ENCODE assay signal across 17 cellular contexts in the genomic region with DNA sequence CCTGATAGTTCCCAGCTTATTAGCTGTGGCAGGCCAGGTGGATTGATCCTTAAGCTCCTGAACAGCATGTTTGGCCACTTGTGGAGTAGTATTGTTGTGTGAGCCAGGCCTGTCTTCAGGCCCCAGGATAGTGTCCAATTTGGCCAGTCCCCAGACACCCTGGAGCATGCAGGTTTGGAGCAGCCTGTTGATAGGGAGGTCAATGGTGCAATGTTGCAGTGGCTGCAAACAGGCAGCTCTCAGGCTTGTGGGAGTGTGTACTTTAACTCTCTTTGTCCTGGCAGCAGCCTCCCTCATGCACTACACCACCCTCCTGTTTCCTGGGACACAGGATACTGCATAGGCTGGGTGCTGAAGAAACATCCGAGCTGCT. TPM values are rescaled to one million over a fixed set of nuclear protein-coding genes. Genes with fewer than 3 reads are reported as not detected.
DNase-seq lines count a peak whose midpoint lies in the region; ATAC-seq and TF ChIP-seq lines count a peak whose summit lies in the region.
"Had no signal": no experiment of that assay in that cellular context is flagged by ENCODE, and none has a peak within 500 bp of the region (broad histone marks: within the 10 kb centered on the region; RNA-seq: fewer than 3 reads in every experiment).

No MANE protein-coding gene starts in this region.

- H3K23ac ChIP-seq in H9 (ENCODE audit: insufficient read length, low read depth, low read length) (no peak overlapping the region), neuronal stem cell (ENCODE audit: low read depth, low read length, poor library complexity) (no peak overlapping the region)

- H4K91ac ChIP-seq in H9 (ENCODE audit: insufficient read length, low read depth, low read length) (no peak overlapping the region), neuronal stem cell (ENCODE audit: low read depth, low read length, poor library complexity) (peak overlapping the region; percentile 17)

- TF ChIP-seq POLR2A in breast epithelium (IDR thresholded peaks at IDR 0.05), result no peak

- H2AFZ ChIP-seq in H9 (ENCODE audit: low read length), result no peak overlapping the region
- peak overlapping the region; percentile 47 for H2AFZ ChIP-seq in neuronal stem cell (ENCODE audit: low read length)

- no peaks in the 10 kb centered on the region for H3K4me1 ChIP-seq in H9 (ENCODE audit: insufficient read depth, low read length)
- H3K4me1 ChIP-seq in cardiac muscle cell (ENCODE audit: low read depth), result peaks cover 8% of the 10 kb centered on the region
- no peaks in the 10 kb centered on the region for H3K4me1 ChIP-seq in neuronal stem cell (ENCODE audit: control insufficient read depth in 2 of 2, insufficient read depth in 1 of 2, low read depth in 1 of 2, low read length in 2 of 2)
- H3K4me1 ChIP-seq in breast epithelium, result no peaks in the 10 kb centered on the region
- H3K4me1 ChIP-seq: BLaER1 treated with 17β-estradiol and CSF1 and Interleukin-3, amounts not matched to agents 10 nM and 100 nM; HAP-1 had no signal

- H3K4me3 ChIP-seq in cardiac muscle cell (no peak overlapping the region), neuronal stem cell (ENCODE audit: low read length in 2 of 2) (no peak overlapping the region), breast epithelium (no peak overlapping the region)
- H3K4me3 ChIP-seq: BLaER1 treated with 17β-estradiol and CSF1 and Interleukin-3, amounts not matched to agents 10 nM and 100 nM; HAP-1 had no signal

- no peaks in the 10 kb centered on the region for H3K27me3 ChIP-seq in H9 (ENCODE audit: insufficient read depth, low read length)
- no peaks in the 10 kb centered on the region for H3K27me3 ChIP-seq in cardiac muscle cell
- H3K27me3 ChIP-seq in neuronal stem cell (ENCODE audit: control insufficient read depth in 3 of 3, insufficient read depth in 3 of 3, low read depth in 1 of 3, low read length in 3 of 3), result no peaks in the 10 kb centered on the region
- no peaks in the 10 kb centered on the region for H3K27me3 ChIP-seq in breast epithelium
- H3K27me3 ChIP-seq: BLaER1 treated with 17β-estradiol and CSF1 and Interleukin-3, amounts not matched to agents 10 nM and 100 nM had no signal

- H3K14ac ChIP-seq in H9 (ENCODE audit: insufficient read depth, low read length) (peak overlapping the region; percentile 50; the same call in 1 of the 2 replicates), neuronal stem cell (ENCODE audit: low read length) (no peak overlapping the region)

- no CpG with 5 or more reads among the region's 1 CpG for WGBS in H9 (ENCODE audit: extremely low coverage, insufficient read length, low lambda C conversion rate)
- no CpG with 5 or more reads among the region's 1 CpG for whole genome bisulfite sequencing in neuronal stem cell (ENCODE audit: extremely low coverage in 2 of 2, insufficient read length in 2 of 2, insufficient replicate concordance in 1 of 2), 2 donors

- TF ChIP-seq CTCF in H9 (conservative IDR thresholded peaks at IDR 0.05), result no peak
- no peak for TF ChIP-seq CTCF in cardiac muscle cell (IDR thresholded peaks at IDR 0.05; ENCODE audit: low read depth, low read length)
- TF ChIP-seq CTCF in breast epithelium (IDR thresholded peaks at IDR 0.05), result no peak

- no peak overlapping the region for H3K27ac ChIP-seq in H9 (ENCODE audit: insufficient read length, low read depth, low read length)
- H3K27ac ChIP-seq in cardiac muscle cell, result peak overlapping the region; percentile 30
- no peak overlapping the region for H3K27ac ChIP-seq in neuronal stem cell (replicated peaks; ENCODE audit: low read length)
- no peak overlapping the region for H3K27ac ChIP-seq in breast epithelium
- H3K27ac ChIP-seq: BLaER1 treated with 17β-estradiol and CSF1 and Interleukin-3, amounts not matched to agents 10 nM and 100 nM had no signal

- H3K36me3 ChIP-seq in cardiac muscle cell, result peaks cover 41% of the 10 kb centered on the region
- H3K36me3 ChIP-seq in neuronal stem cell (replicated peaks in 1 of 2; ENCODE audit: control insufficient read depth in 2 of 2, insufficient read depth in 2 of 2, low read length in 2 of 2), result no peaks in the 10 kb centered on the region
- H3K36me3 ChIP-seq in breast epithelium, result no peaks in the 10 kb centered on the region
- H3K36me3 ChIP-seq: BLaER1 treated with 17β-estradiol and CSF1 and Interleukin-3, amounts not matched to agents 10 nM and 100 nM; HAP-1 had no signal

- H3K9me3 ChIP-seq in H9 (ENCODE audit: control insufficient read depth, low read depth, low read length) (no peaks in the 10 kb centered on the region), cardiac muscle cell (ENCODE audit: low read depth) (no peaks in the 10 kb centered on the region), neuronal stem cell (replicated peaks in 1 of 2; ENCODE audit: control insufficient read depth in 2 of 2, insufficient read depth in 1 of 2, low read depth in 1 of 2, low read length in 2 of 2) (no peaks in the 10 kb centered on the region), breast epithelium (no peaks in the 10 kb centered on the region)
- H3K9me3 ChIP-seq: BLaER1 treated with 17β-estradiol and CSF1 and Interleukin-3, amounts not matched to agents 10 nM and 100 nM; HAP-1 had no signal

- no peaks in the 10 kb centered on the region for H3K79me2 ChIP-seq in H9 (ENCODE audit: insufficient read depth, low read length)

- H3K4ac ChIP-seq in H9 (ENCODE audit: low read depth, low read length) (no peak overlapping the region), neuronal stem cell (ENCODE audit: low read length) (no peak overlapping the region)

- H2AK5ac ChIP-seq in H9 (ENCODE audit: insufficient read length, low read length) (no peak overlapping the region), neuronal stem cell (ENCODE audit: low read depth, low read length) (no peak overlapping the region)

- ATAC-seq in left ventricle myocardium superior (peak; percentile 91), HG02798 (IDR thresholded peaks at IDR 0.05; ENCODE audit: poor library complexity, unreplicated experiment) (no peak)

- H3K79me1 ChIP-seq in H9 (ENCODE audit: insufficient read depth, low read depth, low read length, poor library complexity, severe bottlenecking), result no peaks in the 10 kb centered on the region
- H3K79me1 ChIP-seq in neuronal stem cell (ENCODE audit: low read depth, low read length), result no peaks in the 10 kb centered on the region

- intact Hi-C loops in left ventricle myocardium superior (cut with micrococcal nuclease) (no loop called here), breast epithelium (cut with DNase I; ENCODE audit: low total_unique reads) (no loop called here)

- H2BK20ac ChIP-seq in H9 (ENCODE audit: low read depth, low read length, poor library complexity, severe bottlenecking), result no peak overlapping the region

- H2BK5ac ChIP-seq in H9 (ENCODE audit: insufficient read length, low read length) (no peak overlapping the region), neuronal stem cell (ENCODE audit: low read length) (no peak overlapping the region)

- no peaks in the 10 kb centered on the region for H3K27me3 Mint-ChIP-seq in H9 (ENCODE audit: low read depth)
- H3K27me3 Mint-ChIP-seq: CD4-positive, CD25-positive, alpha-beta regulatory T cell had no signal

- no peaks in the 10 kb centered on the region for H3K36me3 Mint-ChIP-seq in H9 (ENCODE audit: insufficient read depth in 1 of 3, low read depth in 3 of 3)
- H3K36me3 Mint-ChIP-seq: CD4-positive, CD25-positive, alpha-beta regulatory T cell had no signal

- no peak overlapping the region for H4K8ac ChIP-seq in H9 (replicated peaks; ENCODE audit: insufficient read length, low read depth, low read length)
- no peak overlapping the region for H4K8ac ChIP-seq in neuronal stem cell (ENCODE audit: low read depth, low read length)

- H3K27ac Mint-ChIP-seq in H9, result no peak overlapping the region; a peak in 1 of 7 replicates
- H3K27ac Mint-ChIP-seq: CD4-positive, CD25-positive, alpha-beta regulatory T cell had no signal

- DNase-seq in H9, result no peak
- DNase-seq in cardiac muscle cell (ENCODE audit: low read depth in 1 of 2, low spot score in 1 of 2), result no peak
- DNase-seq in left ventricle myocardium superior, result peak; percentile 44
- no peak for DNase-seq in neuronal stem cell (ENCODE audit: low spot score)
- DNase-seq in activated T-cell treated with anti-CD3 and anti-CD28 coated beads for 4 hours, result no peak
- DNase-seq in breast epithelium (ENCODE audit: low spot score in 2 of 2), result no peak
- DNase-seq: ACHN; Calu3; CD4-positive, CD25-positive, alpha-beta regulatory T cell; DMS 273 treated with DMSO at 0.1 percent for 48 hours; GOT3 had no signal

- H4K5ac ChIP-seq in H9 (ENCODE audit: insufficient read length, low read depth, low read length), result no peak overlapping the region

- H3K9ac ChIP-seq in H9 (ENCODE audit: extremely low read depth, insufficient read length, low read length) (no peak overlapping the region), neuronal stem cell (ENCODE audit: low read depth, low read length, poor library complexity) (no peak overlapping the region)
- H3K9ac ChIP-seq: BLaER1 treated with 17β-estradiol and CSF1 and Interleukin-3, amounts not matched to agents 10 nM and 100 nM had no signal

- H2BK12ac ChIP-seq in H9 (ENCODE audit: insufficient read length, low read depth, low read length) (no peak overlapping the region), neuronal stem cell (ENCODE audit: low read length) (no peak overlapping the region)

- no peaks in the 10 kb centered on the region for H3K4me1 Mint-ChIP-seq in H9
- H3K4me1 Mint-ChIP-seq: CD4-positive, CD25-positive, alpha-beta regulatory T cell had no signal

- no peak overlapping the region for H3K4me2 ChIP-seq in H9 (ENCODE audit: insufficient read depth, insufficient read length, low read length)
- no peak overlapping the region for H3K4me2 ChIP-seq in neuronal stem cell (ENCODE audit: insufficient read depth, low read length, poor library complexity, severe bottlenecking)
- H3K4me2 ChIP-seq: BLaER1 treated with 17β-estradiol and CSF1 and Interleukin-3, amounts not matched to agents 10 nM and 100 nM had no signal

- H4K20me1 ChIP-seq in H9 (ENCODE audit: control insufficient read depth, insufficient read depth, insufficient read length), result no peaks in the 10 kb centered on the region
- H4K20me1 ChIP-seq: BLaER1 treated with 17β-estradiol and CSF1 and Interleukin-3, amounts not matched to agents 10 nM and 100 nM had no signal

- H3K56ac ChIP-seq in H9 (ENCODE audit: insufficient read length, low read depth, low read length), result no peak overlapping the region

- H2BK15ac ChIP-seq in H9 (ENCODE audit: low read depth, low read length), result no peak overlapping the region
- H2BK15ac ChIP-seq in neuronal stem cell (ENCODE audit: low read length), result no peak overlapping the region

- H3K4me3 Mint-ChIP-seq in H9, result no peak overlapping the region
- H3K4me3 Mint-ChIP-seq: CD4-positive, CD25-positive, alpha-beta regulatory T cell had no signal

- H3T11ph ChIP-seq in H9 (ENCODE audit: low read length), result no peak overlapping the region

- H2BK120ac ChIP-seq in H9 (ENCODE audit: low read depth, low read length, poor library complexity, severe bottlenecking) (no peak overlapping the region), neuronal stem cell (ENCODE audit: low read depth, low read length) (no peak overlapping the region)

- H3K23me2 ChIP-seq in H9 (ENCODE audit: insufficient read length, low read depth, low read length, poor library complexity, severe bottlenecking), result no peaks in the 10 kb centered on the region

- H3K18ac ChIP-seq in H9 (ENCODE audit: insufficient read length, low read depth, low read length) (no peak overlapping the region), neuronal stem cell (ENCODE audit: low read length) (peak overlapping the region; percentile 35)

- H3K9me3 Mint-ChIP-seq in H9, result no peaks in the 10 kb centered on the region

RNA-seq across cellular contexts. Expression of a gene that starts 24.1 kb away (rescaled TPM):
- total RNA-seq in H9 (2021), result not detected in 2 replicates
- 226 and 358 TPM in 2 replicates for total RNA-seq in cardiac muscle cell
- 494 and 570 TPM in 2 replicates for polyA plus RNA-seq in cardiac muscle cell
- 1,256 TPM for total RNA-seq in left ventricle myocardium superior
- not detected for polyA plus RNA-seq in neuronal stem cell (2013, experiment 1 of 2)
- not detected for polyA plus RNA-seq in neuronal stem cell (2013, experiment 2 of 2)
- total RNA-seq in breast epithelium, result not detected
- total RNA-seq: A172; Calu3; CD4-positive, CD25-positive, alpha-beta regulatory T cell; Daoy; HT1080 had no signal
- polyA plus RNA-seq: CD4-positive, CD25-positive, alpha-beta regulatory T cell had no signal

Comparison
In these comparisons a context has a peak if more than half of its experiments do, and no peak if none do; other contexts are left out.
1. RNA of a gene that starts 24.1 kb away (total RNA-seq): 1,256 TPM in left ventricle myocardium superior (single experiment) and 226 to 358 TPM in cardiac muscle cell; not detected in H9 and not detected in breast epithelium; every median in the first group is over 100 times any median in the second.